In genomic region chr3:16248556-16248955, GRCh38 we compare ENCODE assay signal across 22 cellular contexts.
"Had no signal": no experiment of that assay in that cellular context is flagged by ENCODE, and none has a peak within 500 bp of the region (broad histone marks: within the 10 kb centered on the region; RNA-seq: fewer than 3 reads in every experiment).

No MANE protein-coding gene starts in this region.

- H3K27ac Mint-ChIP-seq: activated CD4-positive, alpha-beta T cell treated with anti-CD3 and anti-CD28 coated beads, Interleukin-2, amount 10 ng/mL, durations not matched to agents 24 days and 14 days; activated CD8-positive, alpha-beta T cell treated with anti-CD3 and anti-CD28 coated beads for 36 hours; activated naive CD4-positive, alpha-beta T cell treated with anti-CD3 and anti-CD28 coated beads for 36 hours; activated naive CD4-positive, alpha-beta T cell treated with anti-CD3 and anti-CD28 coated beads, Interleukin-2, amount 50 U/mL, for 72 hours; activated T-cell treated with anti-CD3 and anti-CD28 coated beads, Interleukin-2, amount 50 U/mL, for 24 hours had no signal

- DNase-seq: activated CD4-positive, alpha-beta T cell treated with anti-CD3 and anti-CD28 coated beads, Interleukin-2, amount 50 U/mL, for 4 hours; activated gamma-delta T cell treated with Interleukin-2 at 50 U/mL for 16 hours; activated naive CD4-positive, alpha-beta T cell treated with anti-CD3 and anti-CD28 coated beads for 36 hours; activated T-cell treated with anti-CD3 and anti-CD28 coated beads, Interleukin-2, amount 50 U/mL, for 24 hours; adrenal gland; body of pancreas; cerebellar nuclear complex; NCI-H1105; NCI-H1417 treated with DMSO at 0.1 percent for 48 hours; NCI-H187 treated with DMSO at 0.1 percent for 48 hours; NCI-H2081 treated with DMSO at 0.1 percent for 48 hours; Peyer's patch; RPMI8226; SHP77 treated with DMSO at 0.1 percent for 48 hours; T-helper 1 cell; T1000 had no signal

- H3K4me3 ChIP-seq: adrenal gland, body of pancreas, breast epithelium, Peyer's patch had no signal

- FAIRE-seq: astrocyte, TTC549 had no signal

- H3K4me3 Mint-ChIP-seq: activated CD4-positive, alpha-beta T cell treated with anti-CD3 and anti-CD28 coated beads, Interleukin-2, amount 10 ng/mL, durations not matched to agents 24 days and 14 days; activated CD8-positive, alpha-beta T cell treated with anti-CD3 and anti-CD28 coated beads for 36 hours; activated naive CD4-positive, alpha-beta T cell treated with anti-CD3 and anti-CD28 coated beads for 36 hours; activated T-cell treated with anti-CD3 and anti-CD28 coated beads, Interleukin-2, amount 50 U/mL, for 24 hours had no signal

- H3K9me3 ChIP-seq: adrenal gland, body of pancreas, breast epithelium, Peyer's patch had no signal

- H3K27ac ChIP-seq: adrenal gland, breast epithelium, Peyer's patch had no signal

- H3K4me1 ChIP-seq: breast epithelium had no signal

- H3K36me3 ChIP-seq: adrenal gland, breast epithelium, Peyer's patch had no signal

- H3K36me3 Mint-ChIP-seq: activated naive CD4-positive, alpha-beta T cell treated with anti-CD3 and anti-CD28 coated beads, Interleukin-2, amount 50 U/mL, for 72 hours had no signal

- H3K9me3 Mint-ChIP-seq: activated CD4-positive, alpha-beta T cell treated with anti-CD3 and anti-CD28 coated beads, Interleukin-2, amount 10 ng/mL, durations not matched to agents 24 days and 14 days; activated CD8-positive, alpha-beta T cell treated with anti-CD3 and anti-CD28 coated beads for 36 hours; activated naive CD4-positive, alpha-beta T cell treated with anti-CD3 and anti-CD28 coated beads for 36 hours; activated naive CD4-positive, alpha-beta T cell treated with anti-CD3 and anti-CD28 coated beads, Interleukin-2, amount 50 U/mL, for 72 hours; activated T-cell treated with anti-CD3 and anti-CD28 coated beads, Interleukin-2, amount 50 U/mL, for 24 hours had no signal

- H3K27me3 Mint-ChIP-seq: activated CD4-positive, alpha-beta T cell treated with anti-CD3 and anti-CD28 coated beads, Interleukin-2, amount 10 ng/mL, durations not matched to agents 24 days and 14 days; activated CD8-positive, alpha-beta T cell treated with anti-CD3 and anti-CD28 coated beads for 36 hours; activated T-cell treated with anti-CD3 and anti-CD28 coated beads, Interleukin-2, amount 50 U/mL, for 24 hours had no signal

- H3K27me3 ChIP-seq: adrenal gland, body of pancreas, breast epithelium, Peyer's patch had no signal

- ATAC-seq: activated CD8-positive, alpha-beta T cell treated with anti-CD3 and anti-CD28 coated beads for 36 hours; activated naive CD4-positive, alpha-beta T cell treated with anti-CD3 and anti-CD28 coated beads, Interleukin-2, amount 50 U/mL, for 72 hours; body of pancreas had no signal
